ENCODE assay signal across 18 cellular contexts in genomic region chr6:98579941-98580340, GRCh38.
A peak's percentile ranks its signal among the peaks of the same experiment; 100 is the strongest.
DNase-seq lines count a peak whose midpoint lies in the region; ATAC-seq and TF ChIP-seq lines count a peak whose summit lies in the region.
"Had no signal": no experiment of that assay in that cellular context is flagged by ENCODE, and none has a peak within 500 bp of the region (broad histone marks: within the 10 kb centered on the region; RNA-seq: fewer than 3 reads in every experiment).

No MANE protein-coding gene starts in this region.

- H3K4me1 Mint-ChIP-seq in chondrocyte (ENCODE audit: low read depth): peaks cover 43% of the 10 kb centered on the region

- H3K4me3 ChIP-seq in PC-3 (ENCODE audit: low read length) (no peak overlapping the region), smooth muscle cell (no peak overlapping the region)
- H3K4me3 ChIP-seq: K562 had no signal

- H2AFZ ChIP-seq in PC-3 (ENCODE audit: low read length) (no peak overlapping the region), smooth muscle cell (ENCODE audit: low read depth) (peak overlapping the region; percentile 23)

- no peaks in the 10 kb centered on the region for H3K9me2 ChIP-seq in PC-3 (replicated peaks; ENCODE audit: low read length)

- H4K20me1 ChIP-seq in PC-3 (ENCODE audit: low read length) (no peaks in the 10 kb centered on the region), smooth muscle cell (ENCODE audit: low read depth) (no peaks in the 10 kb centered on the region)

- BruUV-seq in PC-3 (replicated peaks; lab: Mats Ljungman, UMichigan): no TSS peak

- 18% methylated on average over 1 of the region's 1 CpG for WGBS in smooth muscle cell (ENCODE audit: low lambda C conversion rate)

- H3K4me3 Mint-ChIP-seq in chondrocyte (ENCODE audit: unreplicated experiment): no peak overlapping the region
- H3K4me3 Mint-ChIP-seq: CD4-positive, alpha-beta T cell had no signal

- POLR2A ChIA-PET in PC-3 (lab: Charles Lee; ENCODE audit: unreplicated experiment): no interaction called here

- H3K9ac ChIP-seq in PC-3 (ENCODE audit: low read length): no peak overlapping the region
- peak overlapping the region; percentile 48 for H3K9ac ChIP-seq in smooth muscle cell (ENCODE audit: low read depth)

- H3K27ac ChIP-seq in PC-3 (ENCODE audit: low read length) (no peak overlapping the region), smooth muscle cell (ENCODE audit: low read depth) (peak overlapping the region; percentile 89)

- no peaks in the 10 kb centered on the region for H3K9me3 Mint-ChIP-seq in chondrocyte (ENCODE audit: low read depth)
- H3K9me3 Mint-ChIP-seq: CD4-positive, alpha-beta T cell had no signal

- no peaks in the 10 kb centered on the region for H3K27me3 Mint-ChIP-seq in chondrocyte (ENCODE audit: low read depth)

- no peaks in the 10 kb centered on the region for H3F3A ChIP-seq in PC-3 (ENCODE audit: low read length, unreplicated experiment)
- H3F3A ChIP-seq in smooth muscle cell (ENCODE audit: low read depth): no peaks in the 10 kb centered on the region

- H3K79me2 ChIP-seq in PC-3 (ENCODE audit: low read length) (no peaks in the 10 kb centered on the region), smooth muscle cell (ENCODE audit: low read depth) (no peaks in the 10 kb centered on the region)

- TF ChIP-seq CTCF in PC-3 (conservative IDR thresholded peaks at IDR 0.05; ENCODE audit: low read depth, low read length): no peak
- TF ChIP-seq CTCF in chondrocyte (IDR thresholded peaks at IDR 0.05): no peak
- no peak for TF ChIP-seq CTCF in smooth muscle cell (IDR thresholded peaks at IDR 0.05; ENCODE audit: borderline replicate concordance, insufficient read depth, poor library complexity, severe bottlenecking)

- no peaks in the 10 kb centered on the region for H3K36me3 ChIP-seq in PC-3 (ENCODE audit: low read depth, low read length)
- H3K36me3 ChIP-seq in smooth muscle cell (ENCODE audit: low read depth): no peaks in the 10 kb centered on the region
- H3K36me3 ChIP-seq: BE2C had no signal

- no peaks in the 10 kb centered on the region for H3K36me3 Mint-ChIP-seq in chondrocyte (ENCODE audit: low read depth)

- no peak for ATAC-seq in PC-3
- no peak for ATAC-seq in GM18511 (IDR thresholded peaks at IDR 0.05; ENCODE audit: unreplicated experiment)
- no peak for ATAC-seq in HG03280 (IDR thresholded peaks at IDR 0.05; ENCODE audit: unreplicated experiment)
- ATAC-seq: HCT116, K562 had no signal

- H3K9me3 ChIP-seq in PC-3 (ENCODE audit: low read length) (no peaks in the 10 kb centered on the region), smooth muscle cell (replicated peaks; ENCODE audit: low read depth) (no peaks in the 10 kb centered on the region)
- H3K9me3 ChIP-seq: BE2C had no signal

- CTCF ChIA-PET in PC-3 (lab: Charles Lee): no interaction called here

- peak; percentile 9 for DNase-seq in ELR (ENCODE audit: low read depth)
- DNase-seq in PC-3: peak; percentile 18
- no peak for DNase-seq in chondrocyte (ENCODE audit: low spot score)
- no peak for DNase-seq in smooth muscle cell (lab: John Stamatoyannopoulos, UW; ENCODE audit: unreplicated experiment)
- DNase-seq in NCI-H1092 treated with DMSO at 0.1 percent for 48 hours (lab: John Stamatoyannopoulos, UW): no peak
- DNase-seq in posterior vena cava (ENCODE audit: low spot score): no peak
- DNase-seq: ACHN; BE2C; CD4-positive, alpha-beta T cell; NCI-H1694; NCI-H2107; NCI-H2227 treated with DMSO at 0.1 percent for 48 hours; NCI-H526; SHP77 treated with DMSO at 0.1 percent for 48 hours had no signal

- peak overlapping the region; percentile 14 for H3K27ac Mint-ChIP-seq in chondrocyte (ENCODE audit: unreplicated experiment)
- H3K27ac Mint-ChIP-seq: CD4-positive, alpha-beta T cell had no signal

- H3K4me2 ChIP-seq in PC-3 (ENCODE audit: low read length) (no peak overlapping the region), smooth muscle cell (peak overlapping the region; percentile 51)

- intact Hi-C loops in PC-3 (cut with micrococcal nuclease): no loop called here
- intact Hi-C loops in posterior vena cava (cut with DNase I): no loop called here

- no peaks in the 10 kb centered on the region for H3K4me1 ChIP-seq in PC-3 (ENCODE audit: insufficient read depth, low read length)
- peaks cover 6% of the 10 kb centered on the region for H3K4me1 ChIP-seq in smooth muscle cell (ENCODE audit: low read depth)
- H3K4me1 ChIP-seq: BE2C had no signal

- H3K27me3 ChIP-seq in PC-3 (ENCODE audit: low read length): no peaks in the 10 kb centered on the region
- H3K27me3 ChIP-seq in smooth muscle cell (ENCODE audit: low read depth): no peaks in the 10 kb centered on the region
- H3K27me3 ChIP-seq: BE2C had no signal

Comparison
In these comparisons a context has a peak if more than half of its experiments do, and no peak if none do; other contexts are left out.
1. DNase-seq: peak in ELR (single experiment) and PC-3 (single experiment); none in chondrocyte (single experiment), smooth muscle cell (single experiment), NCI-H1092 treated with DMSO at 0.1 percent for 48 hours (single experiment) and posterior vena cava (single experiment).